Comparison of ENCODE assay signal across 8 cellular contexts in the genomic region with DNA sequence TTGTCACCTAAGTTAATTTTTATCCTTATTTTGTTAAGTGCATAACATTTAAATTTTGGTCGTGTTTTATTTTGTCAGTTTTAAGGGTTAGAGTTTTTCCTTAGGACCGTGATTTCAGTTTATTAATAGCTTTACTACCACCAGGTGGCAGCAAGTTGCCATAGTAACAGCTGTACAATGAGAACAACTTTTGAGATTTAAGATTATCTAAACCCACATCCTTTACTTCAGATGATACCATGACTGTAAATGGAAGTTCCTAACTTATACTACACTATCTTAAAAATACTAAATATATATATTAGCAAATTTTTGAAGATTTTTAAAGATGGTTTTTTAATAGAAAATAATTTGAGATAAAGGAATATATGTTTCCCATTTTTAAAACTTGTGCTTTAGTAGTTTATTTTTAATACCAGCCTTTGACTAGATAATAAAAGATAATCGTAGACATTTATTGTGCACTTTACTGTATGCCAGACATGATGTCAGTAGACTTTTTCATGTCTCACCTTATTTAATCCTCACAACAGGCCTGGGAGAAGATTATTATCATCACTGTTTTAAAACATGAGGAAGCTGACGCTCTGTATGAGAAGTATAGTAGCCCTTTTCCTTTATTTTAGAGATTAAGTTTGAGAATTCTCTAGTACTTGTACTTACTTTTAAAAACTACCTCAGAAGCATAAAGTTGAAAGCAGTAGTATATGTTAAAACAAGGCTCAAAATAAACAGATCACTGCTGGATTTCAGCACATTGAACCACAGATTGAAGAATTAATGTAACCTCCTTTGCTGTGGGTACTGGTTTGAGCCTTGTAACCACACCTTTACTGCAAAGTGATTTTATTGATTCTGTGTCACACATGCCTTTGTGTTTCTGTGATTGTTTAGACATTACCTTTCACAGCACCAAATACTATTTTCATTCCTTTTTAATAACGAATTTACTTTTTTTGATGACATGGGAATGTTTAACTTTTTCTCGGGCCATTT. TPM values are rescaled to one million over a fixed set of nuclear protein-coding genes. Genes with fewer than 3 reads are reported as not detected.
A peak's percentile ranks its signal among the peaks of the same experiment; 100 is the strongest.
DNase-seq lines count a peak whose midpoint lies in the region; ATAC-seq, FAIRE-seq and TF ChIP-seq lines count a peak whose summit lies in the region.

No MANE protein-coding gene starts in this region.

- H2AFZ ChIP-seq in OCI-LY7 (ENCODE audit: low read length) = no peak overlapping the region

- POLR2A ChIA-PET in OCI-LY7 (lab: Charles Lee) = interaction anchor here (0.8 kb wide), 1 partner anchor 13 kb away, joined by 3 read pairs; no protein-coding TSS in a partner anchor

- H4K20me1 ChIP-seq in OCI-LY7 (ENCODE audit: insufficient read depth, low read length) = peaks cover 4% of the 10 kb centered on the region; the same call in 1 of the 2 replicates

- CTCF ChIA-PET in OCI-LY7 (lab: Charles Lee; ENCODE audit: unreplicated experiment) = no interaction called here

- peak overlapping the region; percentile 43 for H3K4me2 ChIP-seq in OCI-LY7 (ENCODE audit: low read length)

- H3K36me3 ChIP-seq in OCI-LY7 (ENCODE audit: insufficient read depth, low read length) (peaks cover 88% of the 10 kb centered on the region), heart left ventricle (peaks cover 0 to 97% (median 87%) of the 10 kb centered on the region in 9 donors)

- no peaks in the 10 kb centered on the region for H3K9me2 ChIP-seq in OCI-LY7 (ENCODE audit: insufficient read depth, low read length)

- WGBS in heart left ventricle, 4 donors = 51 to 58% (median 55%) methylated on average over 6 of the region's 6 CpGs

- peak; percentile 53 for TF ChIP-seq CTCF in GM10266 (IDR thresholded peaks at IDR 0.05; ENCODE audit: control insufficient read depth, insufficient read depth, low read depth, missing control alignments)
- peak; percentile 86 for TF ChIP-seq CTCF in OCI-LY7 (conservative IDR thresholded peaks at IDR 0.05; ENCODE audit: low read length)
- TF ChIP-seq CTCF in heart left ventricle (IDR thresholded peaks at IDR 0.05) = peak; percentile 14 to 71 (median 55)

- H3K27me3 ChIP-seq in heart left ventricle = no peaks in the 10 kb centered on the region

- intact Hi-C loops in OCI-LY7 (cut with micrococcal nuclease; ENCODE audit: unreplicated experiment) (loop anchor here (1.0 kb wide), 1 partner anchor 135 kb away; no protein-coding TSS in a partner anchor), heart left ventricle (cut with DNase I) (loop anchor here in 4 of 10 donors (5.0 to 10.0 kb wide), 4 partner anchors 407 to 1033 kb away; no protein-coding TSS in a partner anchor)

- TF ChIP-seq POLR2A in heart left ventricle (IDR thresholded peaks at IDR 0.05) = no peak
- TF ChIP-seq POLR2A in GM12891 (IDR thresholded peaks at IDR 0.05; ENCODE audit: low read depth, low read length) = no peak

- H3K27ac ChIP-seq in OCI-LY7 (ENCODE audit: low read depth, low read length, poor library complexity, severe bottlenecking) (peak overlapping the region; percentile 17), heart left ventricle (no peak overlapping the region)

- FAIRE-seq in A204.1 (lab: Jason Lieb, UNC) (peak; percentile 95), GM12891 (lab: Jason Lieb, UNC) (no peak)

- H3K79me2 ChIP-seq in OCI-LY7 (ENCODE audit: insufficient read depth, low read depth, low read length) = peaks cover 34% of the 10 kb centered on the region; the same call in 1 of the 2 replicates

- DNase-seq in GM10266 (ENCODE audit: extremely low spot score) (peak; percentile 17), OCI-LY7 (ENCODE audit: low spot score) (peak; percentile 82), heart left ventricle (no peak), smooth muscle cell of the brain vasculature (ENCODE audit: low read depth, low spot score) (peak; percentile 17), GM12891 (ENCODE audit: insufficient read length, low spot score) (no peak)
- peak; percentile 35 for DNase-seq in activated naive CD4-positive, alpha-beta T cell treated with anti-CD3 and anti-CD28 coated beads, Interleukin-2, amount 50 U/mL, for 16 hours

- H3K4me3 ChIP-seq in OCI-LY7 (ENCODE audit: low read depth, low read length, poor library complexity, severe bottlenecking) (no peak overlapping the region), heart left ventricle (no peak overlapping the region)

- H3K9me3 ChIP-seq in OCI-LY7 (ENCODE audit: low read length) (no peaks in the 10 kb centered on the region), heart left ventricle (no peaks in the 10 kb centered on the region)

- no TSS peak for BruUV-seq in OCI-LY7 (replicated peaks; lab: Mats Ljungman, UMichigan)

- H3K4me1 ChIP-seq in OCI-LY7 (ENCODE audit: insufficient read depth, low read length, poor library complexity, severe bottlenecking) (peaks cover 42% of the 10 kb centered on the region), heart left ventricle (peaks cover 0 to 10% (median 0%) of the 10 kb centered on the region in 12 donors)

- ATAC-seq in HG02943 (IDR thresholded peaks at IDR 0.05; ENCODE audit: low read depth, unreplicated experiment) (peak; percentile 56), heart left ventricle (peak in 2 of 4 donors; percentile 55 to 56)

TF ChIP-seq in GM12891, 5 proteins besides CTCF, POLR2A, EP300 and RAD21:
- TF ChIP-seq PAX5 (IDR thresholded peaks at IDR 0.05; ENCODE audit: insufficient read depth, low read length, severe bottlenecking) (no peak), TAF1 (IDR thresholded peaks at IDR 0.05; ENCODE audit: low read depth, low read length) (no peak), POLR2AphosphoS5 (IDR thresholded peaks at IDR 0.05; ENCODE audit: low read depth, low read length) (no peak), SPI1 (IDR thresholded peaks at IDR 0.05; ENCODE audit: low read depth, low read length) (no peak), POU2F2 (IDR thresholded peaks at IDR 0.05; ENCODE audit: low read depth, low read length) (no peak)

RNA-seq across cellular contexts. Expression of gene SREK1, which starts 27.5 kb away (rescaled TPM):
- 101 and 225 TPM in 2 replicates for total RNA-seq in OCI-LY7 (2014; rRNA removed; shearing (Covaris generic))
- total RNA-seq in OCI-LY7 (2022) (89.3 and 95.1 TPM in 2 replicates), heart left ventricle (10 to 100 TPM; 13.5 to 34.2 (median 28.4) TPM)
- polyA plus RNA-seq in heart left ventricle = 10 to 100 TPM; 17.0 to 25.7 TPM
- 35.4 TPM for polyA plus RNA-seq in GM12891 (2012; ENCODE audit: low read depth, missing spikeins)

Comparison
In these comparisons a context has a peak if more than half of its experiments do, and no peak if none do; other contexts are left out.
1. DNase-seq: peak in GM10266 (single experiment), OCI-LY7 (single experiment), activated naive CD4-positive, alpha-beta T cell treated with anti-CD3 and anti-CD28 coated beads, Interleukin-2, amount 50 U/mL, for 16 hours (single experiment) and smooth muscle cell of the brain vasculature (single experiment); none in heart left ventricle (0 of 5) and GM12891 (single experiment).
2. Peak in every context shown above with its lines, with median percentiles within 50 percentile points of each other: CTCF ChIP-seq.